In genomic region chr12:132125736-132126135, GRCh38 we compare ENCODE assay signal across 28 cellular contexts.
"Had no signal": no experiment of that assay in that cellular context is flagged by ENCODE, and none has a peak within 500 bp of the region (broad histone marks: within the 10 kb centered on the region; RNA-seq: fewer than 3 reads in every experiment).

No MANE protein-coding gene starts in this region.

- H3K4me3 Mint-ChIP-seq: activated B cell treated with CpG ODN at 0.5 μM for 24 hours; activated CD4-positive, alpha-beta memory T cell treated with anti-CD3 and anti-CD28 coated beads for 36 hours; activated CD4-positive, alpha-beta T cell treated with anti-CD3 and anti-CD28 coated beads for 36 hours; activated CD4-positive, alpha-beta T cell treated with anti-CD3 and anti-CD28 coated beads, Interleukin-2, amount 10 ng/mL, durations not matched to agents 24 days and 14 days; activated CD8-positive, alpha-beta T cell treated with anti-CD3 and anti-CD28 coated beads, Interleukin-2, amount 10 ng/mL, durations not matched to agents 7 days and 5 days; activated naive CD8-positive, alpha-beta T cell; activated T-cell treated with anti-CD3 and anti-CD28 coated beads, Interleukin-2, amount 50 U/mL, for 4 hours; activated T-helper 17 cell treated with anti-CD3 and anti-CD28 coated beads, Interleukin-2, amount 50 U/mL, for 72 hours; effector memory CD8-positive, alpha-beta T cell; T-helper 17 cell; T-helper 2 cell treated with Interferon-gamma antibody and Interleukin-4, amounts not matched to agents 5 μg/mL and 100 μg/mL, for 36 hours had no signal

- H3K9me3 Mint-ChIP-seq: activated T-cell treated with anti-CD3 and anti-CD28 coated beads, Interleukin-2, amount 50 U/mL, for 4 hours; activated T-helper 17 cell treated with anti-CD3 and anti-CD28 coated beads, Interleukin-2, amount 50 U/mL, for 72 hours had no signal

- H3K4me1 ChIP-seq: esophagus squamous epithelium, gastroesophageal sphincter had no signal

- DNase-seq: activated B cell treated with CpG ODN at 0.5 μM for 24 hours; activated CD4-positive, alpha-beta memory T cell treated with anti-CD3 and anti-CD28 coated beads for 36 hours; activated CD4-positive, alpha-beta T cell treated with anti-CD3 and anti-CD28 coated beads for 36 hours; activated CD4-positive, alpha-beta T cell treated with anti-CD3 and anti-CD28 coated beads, Interleukin-2, amount 10 ng/mL, durations not matched to agents 24 days and 14 days; activated CD8-positive, alpha-beta T cell treated with anti-CD3 and anti-CD28 coated beads, Interleukin-2, amount 10 ng/mL, durations not matched to agents 7 days and 5 days; activated effector memory CD4-positive, alpha-beta T cell treated with Interleukin-2 at 50 U/mL for 16 hours; activated gamma-delta T cell treated with Interleukin-2 at 50 U/mL for 16 hours; activated naive CD4-positive, alpha-beta T cell treated with anti-CD3 and anti-CD28 coated beads, Interleukin-2, amount 50 U/mL, for 16 hours; activated naive CD4-positive, alpha-beta T cell treated with Interleukin-2 at 50 U/mL for 16 hours; activated T-cell treated with anti-CD3 and anti-CD28 coated beads, Interleukin-2, amount 50 U/mL, for 4 hours; amniotic stem cell; anterior cingulate cortex; brain microvascular endothelial cell; cortex of kidney; dermis blood vessel endothelial cell; effector CD4-positive, alpha-beta T cell; effector memory CD8-positive, alpha-beta T cell; esophagus squamous epithelium; foreskin melanocyte; T-helper 1 cell; T-helper 17 cell; T1000; WERI-Rb-1 had no signal

- ATAC-seq: activated CD4-positive, alpha-beta T cell treated with anti-CD3 and anti-CD28 coated beads for 36 hours; activated CD8-positive, alpha-beta T cell treated with anti-CD3 and anti-CD28 coated beads, Interleukin-2, amount 10 ng/mL, durations not matched to agents 7 days and 5 days; activated T-cell treated with anti-CD3 and anti-CD28 coated beads, Interleukin-2, amount 50 U/mL, for 4 hours; activated T-helper 17 cell treated with anti-CD3 and anti-CD28 coated beads, Interleukin-2, amount 50 U/mL, for 72 hours; effector memory CD8-positive, alpha-beta T cell; gastroesophageal sphincter; T-helper 17 cell had no signal

- H3K27me3 Mint-ChIP-seq: activated B cell treated with CpG ODN at 0.5 μM for 24 hours; activated CD4-positive, alpha-beta memory T cell treated with anti-CD3 and anti-CD28 coated beads for 36 hours; activated CD4-positive, alpha-beta T cell treated with anti-CD3 and anti-CD28 coated beads for 36 hours; activated CD4-positive, alpha-beta T cell treated with anti-CD3 and anti-CD28 coated beads, Interleukin-2, amount 10 ng/mL, durations not matched to agents 24 days and 14 days; activated naive CD8-positive, alpha-beta T cell; activated T-helper 17 cell treated with anti-CD3 and anti-CD28 coated beads, Interleukin-2, amount 50 U/mL, for 72 hours; effector memory CD8-positive, alpha-beta T cell; T-helper 17 cell had no signal

- H3K27me3 ChIP-seq: brain microvascular endothelial cell, esophagus squamous epithelium, gastroesophageal sphincter had no signal

- H3K4me1 Mint-ChIP-seq: activated B cell treated with CpG ODN at 0.5 μM for 24 hours; activated CD4-positive, alpha-beta T cell treated with anti-CD3 and anti-CD28 coated beads for 36 hours; activated CD4-positive, alpha-beta T cell treated with anti-CD3 and anti-CD28 coated beads, Interleukin-2, amount 10 ng/mL, durations not matched to agents 24 days and 14 days had no signal

- H3K27ac Mint-ChIP-seq: activated B cell treated with CpG ODN at 0.5 μM for 24 hours; activated CD4-positive, alpha-beta memory T cell treated with anti-CD3 and anti-CD28 coated beads for 36 hours; activated CD4-positive, alpha-beta T cell treated with anti-CD3 and anti-CD28 coated beads for 36 hours; activated CD4-positive, alpha-beta T cell treated with anti-CD3 and anti-CD28 coated beads, Interleukin-2, amount 10 ng/mL, durations not matched to agents 24 days and 14 days; activated CD8-positive, alpha-beta T cell treated with anti-CD3 and anti-CD28 coated beads, Interleukin-2, amount 10 ng/mL, durations not matched to agents 7 days and 5 days; activated naive CD8-positive, alpha-beta T cell; activated T-helper 17 cell treated with anti-CD3 and anti-CD28 coated beads, Interleukin-2, amount 50 U/mL, for 72 hours; effector memory CD8-positive, alpha-beta T cell; T-helper 17 cell; T-helper 2 cell treated with Interferon-gamma antibody and Interleukin-4, amounts not matched to agents 5 μg/mL and 100 μg/mL, for 36 hours had no signal

- H3K4me3 ChIP-seq: esophagus squamous epithelium, gastroesophageal sphincter had no signal

- H3K27ac ChIP-seq: brain microvascular endothelial cell, epithelial cell of prostate, esophagus squamous epithelium, gastroesophageal sphincter, WERI-Rb-1 had no signal

- H3K9me3 ChIP-seq: esophagus squamous epithelium had no signal
